In genomic region chr1:204013052-204013451, GRCh38 we compare ENCODE assay signal across 17 cellular contexts. TPM values are rescaled to one million over a fixed set of nuclear protein-coding genes. Genes with fewer than 3 reads are reported as not detected.
DNase-seq lines count a peak whose midpoint lies in the region; ATAC-seq and TF ChIP-seq lines count a peak whose summit lies in the region.
"Had no signal": no experiment of that assay in that cellular context is flagged by ENCODE, and none has a peak within 500 bp of the region (broad histone marks: within the 10 kb centered on the region; RNA-seq: fewer than 3 reads in every experiment).

No MANE protein-coding gene starts in this region.

- intact Hi-C loops in left ventricle myocardium superior (cut with micrococcal nuclease), result no loop called here

- no peak for TF ChIP-seq CTCF in OCI-LY3 (IDR thresholded peaks at IDR 0.05; ENCODE audit: low read depth, low read length)

- H3K4me1 ChIP-seq in OCI-LY3 (ENCODE audit: low read length) (no peaks in the 10 kb centered on the region), iPS-18a (ENCODE audit: control insufficient read depth, low read depth, low read length) (peaks cover 21% of the 10 kb centered on the region)
- H3K4me1 ChIP-seq: A549, BE2C had no signal

- H3K9me3 ChIP-seq in OCI-LY3 (ENCODE audit: insufficient read depth, low read length) (no peaks in the 10 kb centered on the region), iPS-18a (ENCODE audit: control insufficient read depth, low read depth, low read length) (no peaks in the 10 kb centered on the region)
- H3K9me3 ChIP-seq: A549, BE2C had no signal

- H4K20me1 ChIP-seq in OCI-LY3 (ENCODE audit: insufficient read depth, low read length), result no peaks in the 10 kb centered on the region

- H3K36me3 ChIP-seq in OCI-LY3 (replicated peaks; ENCODE audit: low read depth, low read length) (no peaks in the 10 kb centered on the region), iPS-18a (ENCODE audit: control insufficient read depth, low read depth, low read length) (no peaks in the 10 kb centered on the region)
- H3K36me3 ChIP-seq: BE2C had no signal

- DNase-seq in mesenteric fat pad (ENCODE audit: low spot score), result peak; percentile 37
- no peak for DNase-seq in KG1 (lab: John Stamatoyannopoulos, UW)
- no peak for DNase-seq in DMS79 treated with DMSO at 0.1 percent for 48 hours (lab: John Stamatoyannopoulos, UW)
- no peak for DNase-seq in left ventricle myocardium superior
- DNase-seq in SKM-1 treated with dmso at 0.1 percent for 144 hours (lab: John Stamatoyannopoulos, UW; ENCODE audit: unreplicated experiment), result no peak
- DNase-seq: BE2C; CD4-positive, alpha-beta memory T cell; COR-L47; DMS153; DND-41; GDM1; HCEC 1CT had no signal

- H3K4me2 ChIP-seq in OCI-LY3 (ENCODE audit: low read length), result no peak overlapping the region
- H3K4me2 ChIP-seq: A549 had no signal

- H3K27ac ChIP-seq in OCI-LY3 (ENCODE audit: low read length) (no peak overlapping the region), iPS-18a (ENCODE audit: low read length) (no peak overlapping the region)
- H3K27ac ChIP-seq: A549, C4-2B had no signal

- H2AFZ ChIP-seq in OCI-LY3 (ENCODE audit: low read depth, low read length), result peak overlapping the region; percentile 46; the same call in 1 of the 2 replicates

- no peak for ATAC-seq in left ventricle myocardium superior
- ATAC-seq: A549, HepG2 had no signal

- H3K27me3 ChIP-seq in OCI-LY3 (ENCODE audit: low read depth, low read length) (peaks cover 11% of the 10 kb centered on the region; the same call in 1 of the 2 replicates), iPS-18a (ENCODE audit: control insufficient read depth, insufficient read depth, low read length) (no peaks in the 10 kb centered on the region)

- no peaks in the 10 kb centered on the region for H3K79me2 ChIP-seq in OCI-LY3 (ENCODE audit: low read length)

- H3K4me3 ChIP-seq in OCI-LY3 (ENCODE audit: low read length) (no peak overlapping the region), iPS-18a (ENCODE audit: low read length) (no peak overlapping the region)
- H3K4me3 ChIP-seq: A549 had no signal

- no peak overlapping the region for H3K9ac ChIP-seq in OCI-LY3 (ENCODE audit: low read length)
- H3K9ac ChIP-seq in iPS-18a (ENCODE audit: low read length), result peak overlapping the region; percentile 11

RNA-seq across cellular contexts. Expression of gene SOX13, which starts 59.9 kb away (rescaled TPM):
- total RNA-seq in mesenteric fat pad, result 33.1 TPM
- 12.7 TPM for total RNA-seq in left ventricle myocardium superior
